In the genomic region with DNA sequence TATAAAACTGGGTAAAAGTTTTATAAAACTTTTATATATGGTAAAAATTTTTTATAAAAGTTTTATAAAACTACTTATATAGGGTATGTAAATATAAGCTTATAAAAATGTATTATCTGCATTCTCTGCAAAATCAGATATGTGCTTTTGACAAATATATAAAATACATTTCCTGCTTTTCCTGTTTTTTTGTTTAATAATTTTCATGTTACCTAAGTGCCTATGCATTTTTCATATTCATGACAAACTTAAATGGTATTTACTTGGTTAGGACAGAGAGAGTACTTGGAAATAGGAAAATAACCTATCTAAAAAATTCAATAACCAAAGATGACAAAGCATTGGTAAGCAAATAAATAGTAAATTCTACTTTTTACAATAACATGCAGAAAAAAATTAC, we compare ENCODE assay signal across 20 cellular contexts. TPM values are rescaled to one million over a fixed set of nuclear protein-coding genes. Genes with fewer than 3 reads are reported as not detected.
"Had no signal": no experiment of that assay in that cellular context is flagged by ENCODE, and none has a peak within 500 bp of the region (broad histone marks: within the 10 kb centered on the region; RNA-seq: fewer than 3 reads in every experiment).

No MANE protein-coding gene starts in this region.

- H3K27me3 ChIP-seq: esophagus squamous epithelium, neural progenitor cell, ovary had no signal

- H3K27me3 Mint-ChIP-seq: dendritic cell treated with granulocyte-macrophage colony-stimulating factor and Interleukin-4, amounts not matched to agents 40 ng/mL and 50 ng/mL, for 4 days; memory B cell; progenitor cell of endocrine pancreas had no signal

- ATAC-seq: effector memory CD8-positive, alpha-beta T cell; left cardiac atrium; lower lobe of right lung; natural killer cell treated with Interleukin-12 subunit alpha and Interleukin-12 subunit beta and Interleukin-15 and Interleukin-18, amount 100 ng/mL, for 72 hours; right cardiac atrium had no signal

- H3K9me3 ChIP-seq: esophagus squamous epithelium, left ventricle myocardium inferior, lower lobe of right lung, ovary had no signal

- H3K4me1 ChIP-seq: left ventricle myocardium inferior, lower lobe of right lung, neural progenitor cell had no signal

- H3K36me3 ChIP-seq: esophagus squamous epithelium, left ventricle myocardium inferior, lower lobe of right lung, neural progenitor cell, ovary had no signal

- DNase-seq: effector memory CD8-positive, alpha-beta T cell; esophagus squamous epithelium; foreskin fibroblast; kidney; left cardiac atrium; left ventricle myocardium inferior; lower lobe of right lung; midbrain; nucleus accumbens; ovary; right cardiac atrium; stimulated activated CD4-positive, alpha-beta T cell treated with anti-CD3 and anti-CD28 coated beads, Interleukin-2, amount 100 ng/mL, for 48 hours; stimulated activated naive CD4-positive, alpha-beta T cell treated with Interleukin-2 at 50 U/mL for 16 hours had no signal

- H3K27ac ChIP-seq: esophagus squamous epithelium, left ventricle myocardium inferior, lower lobe of right lung, neural progenitor cell, ovary had no signal

- H3K4me3 Mint-ChIP-seq: dendritic cell treated with granulocyte-macrophage colony-stimulating factor and Interleukin-4, amounts not matched to agents 40 ng/mL and 50 ng/mL, for 4 days; effector memory CD8-positive, alpha-beta T cell; memory B cell; natural killer cell treated with Interleukin-12 subunit alpha and Interleukin-12 subunit beta and Interleukin-15 and Interleukin-18, amount 100 ng/mL, for 72 hours; neural progenitor cell had no signal

- H3K27ac Mint-ChIP-seq: dendritic cell treated with granulocyte-macrophage colony-stimulating factor and Interleukin-4, amounts not matched to agents 40 ng/mL and 50 ng/mL, for 4 days; effector memory CD8-positive, alpha-beta T cell; memory B cell; natural killer cell treated with Interleukin-12 subunit alpha and Interleukin-12 subunit beta and Interleukin-15 and Interleukin-18, amount 100 ng/mL, for 72 hours; neural progenitor cell; progenitor cell of endocrine pancreas had no signal

- H3K4me3 ChIP-seq: esophagus squamous epithelium, left ventricle myocardium inferior, lower lobe of right lung, neural progenitor cell, ovary, smooth muscle cell had no signal

- H3K36me3 Mint-ChIP-seq: memory B cell; natural killer cell treated with Interleukin-12 subunit alpha and Interleukin-12 subunit beta and Interleukin-15 and Interleukin-18, amount 100 ng/mL, for 72 hours; neural progenitor cell had no signal

- H3K4me1 Mint-ChIP-seq: memory B cell had no signal

- FAIRE-seq: urothelium cell line had no signal

- H3K9me3 Mint-ChIP-seq: dendritic cell treated with granulocyte-macrophage colony-stimulating factor and Interleukin-4, amounts not matched to agents 40 ng/mL and 50 ng/mL, for 4 days; effector memory CD8-positive, alpha-beta T cell; memory B cell; natural killer cell treated with Interleukin-12 subunit alpha and Interleukin-12 subunit beta and Interleukin-15 and Interleukin-18, amount 100 ng/mL, for 72 hours; neural progenitor cell had no signal

RNA-seq across cellular contexts. Expression of gene ADGRG6, which starts 41.2 kb away (rescaled TPM):
- total RNA-seq: natural killer cell treated with Interleukin-12 subunit alpha and Interleukin-12 subunit beta and Interleukin-15 and Interleukin-18, amount 100 ng/mL, for 72 hours had no signal
